ENCODE assay signal across 2 cellular contexts in genomic region chr2:191018048-191018447, GRCh38.
TF ChIP-seq lines count a peak whose summit lies in the region.

No MANE protein-coding gene starts in this region.

TF ChIP-seq in HCT116, 20 proteins besides CTCF, POLR2A, EP300 and RAD21:
- TF ChIP-seq ZFX (IDR thresholded peaks at IDR 0.05) (no peak), ATF3 (IDR thresholded peaks at IDR 0.05) (no peak), POLR2AphosphoS5 (IDR thresholded peaks at IDR 0.05; ENCODE audit: low read depth, low read length) (no peak), YY1 (IDR thresholded peaks at IDR 0.05; ENCODE audit: extremely low read depth, insufficient replicate concordance, low read depth, low read length) (no peak), ELF1 (IDR thresholded peaks at IDR 0.05; ENCODE audit: borderline replicate concordance, low read depth) (no peak), MAX (IDR thresholded peaks at IDR 0.05) (no peak), SP1 (IDR thresholded peaks at IDR 0.05; ENCODE audit: low read depth) (no peak), ZBTB33 (IDR thresholded peaks at IDR 0.05; ENCODE audit: extremely low read depth, insufficient replicate concordance, low read length) (no peak), ZNF274 (IDR thresholded peaks at IDR 0.05; ENCODE audit: low read depth, low read length) (no peak), JUND (IDR thresholded peaks at IDR 0.05) (no peak), EGR1 (IDR thresholded peaks at IDR 0.05; ENCODE audit: low read depth) (no peak), CEBPB (IDR thresholded peaks at IDR 0.05; ENCODE audit: low read depth) (no peak), TCF7L2 (IDR thresholded peaks at IDR 0.05; ENCODE audit: borderline replicate concordance, extremely low read depth, insufficient read depth, insufficient read length) (no peak), FOSL1 (IDR thresholded peaks at IDR 0.05; ENCODE audit: low read depth) (no peak), EZH2 (IDR thresholded peaks at IDR 0.05) (no peak), REST (IDR thresholded peaks at IDR 0.05; ENCODE audit: low read depth) (no peak), CBX3 (IDR thresholded peaks at IDR 0.05; ENCODE audit: low read depth) (no peak), SIN3A (IDR thresholded peaks at IDR 0.05; ENCODE audit: low read depth) (no peak)
TF ChIP-seq in HCT116: peak in this region for 0.

TF ChIP-seq in K562, 482 proteins besides CTCF, POLR2A, EP300 and RAD21:
- TF ChIP-seq MED1 (CRISPR knock-in tag; IDR thresholded peaks at IDR 0.05; ENCODE audit: borderline replicate concordance) = no peak
- TF ChIP-seq ZBTB7A (IDR thresholded peaks at IDR 0.05; ENCODE audit: borderline replicate concordance, control insufficient read depth, low read depth, low read length) = no peak
- no peak for TF ChIP-seq ZNF830 (CRISPR knock-in tag; IDR thresholded peaks at IDR 0.05)
- TF ChIP-seq CTBP1 (IDR thresholded peaks at IDR 0.05; ENCODE audit: borderline replicate concordance) = no peak
- no peak for TF ChIP-seq DNMT1 (IDR thresholded peaks at IDR 0.05)
- no peak for TF ChIP-seq CTCFL (IDR thresholded peaks at IDR 0.05; ENCODE audit: borderline replicate concordance, insufficient read depth, low read depth, low read length, poor library complexity, severe bottlenecking)
- TF ChIP-seq CBFA2T3 (IDR thresholded peaks at IDR 0.05) = no peak
- TF ChIP-seq ZNF143 (CRISPR knock-in tag; IDR thresholded peaks at IDR 0.05) = no peak
- TF ChIP-seq ZBED1 (IDR thresholded peaks at IDR 0.05) = no peak
- TF ChIP-seq DEAF1 (CRISPR knock-in tag; IDR thresholded peaks at IDR 0.05) = no peak
- no peak for TF ChIP-seq IFI16 (CRISPR knock-in tag; IDR thresholded peaks at IDR 0.05)
- TF ChIP-seq HMBOX1 (IDR thresholded peaks at IDR 0.05) = no peak
- TF ChIP-seq XRCC5 (IDR thresholded peaks at IDR 0.05; ENCODE audit: low read depth, low read length) = no peak
- TF ChIP-seq ZNF175 (CRISPR knock-in tag; IDR thresholded peaks at IDR 0.05; ENCODE audit: low read depth) = no peak
- TF ChIP-seq ZFP36 (IDR thresholded peaks at IDR 0.05; ENCODE audit: low read depth, low read length, partially characterized antibody) = no peak
- no peak for TF ChIP-seq EZH2 (IDR thresholded peaks at IDR 0.05; ENCODE audit: borderline replicate concordance, low read depth, low read length)
